26 cellular contexts compared by ENCODE assay signal in genomic region chr10:30018512-30018911, GRCh38. TPM values are rescaled to one million over a fixed set of nuclear protein-coding genes. Genes with fewer than 3 reads are reported as not detected.
DNase-seq lines count a peak whose midpoint lies in the region; ATAC-seq, FAIRE-seq and TF ChIP-seq lines count a peak whose summit lies in the region.
"Had no signal": no experiment of that assay in that cellular context is flagged by ENCODE, and none has a peak within 500 bp of the region (broad histone marks: within the 10 kb centered on the region; RNA-seq: fewer than 3 reads in every experiment).

No MANE protein-coding gene starts in this region.

- H3K27me3 ChIP-seq in BLaER1 (no peaks in the 10 kb centered on the region), upper lobe of right lung (no peaks in the 10 kb centered on the region)
- H3K27me3 ChIP-seq: BE2C had no signal

- no peak overlapping the region for H3K9ac ChIP-seq in BLaER1

- TF ChIP-seq CTCF in upper lobe of right lung (IDR thresholded peaks at IDR 0.05), result no peak

- intact Hi-C loops in upper lobe of right lung (cut with DNase I), result no loop called here

- DNase-seq in T-helper 17 cell (no peak), inferior parietal cortex (ENCODE audit: extremely low spot score) (peak; percentile 40), upper lobe of right lung (peak; percentile 3), OCI-M2 (lab: John Stamatoyannopoulos, UW; ENCODE audit: unreplicated experiment) (no peak), GM12891 (ENCODE audit: insufficient read length, low spot score) (no peak)
- DNase-seq: BE2C; Caco-2; CD4-positive, alpha-beta T cell; DMS 273 treated with DMSO at 0.1 percent for 48 hours; DMS79 treated with DMSO at 0.1 percent for 48 hours; KBM-7; MM.1S; NCI-H1048; NCI-H1436; NCI-H2029; NCI-H2227 treated with DMSO at 0.1 percent for 48 hours; NCI-H510A; NK-92 treated with Interleukin-12 subunit alpha and Interleukin-12 subunit beta, amount 100 ng/mL, for 24 hours; SJCRH30 had no signal

- H3K27ac ChIP-seq in BLaER1 (no peak overlapping the region), upper lobe of right lung (no peak overlapping the region)
- H3K27ac ChIP-seq: A549, SJCRH30 had no signal

- peak overlapping the region; percentile 24 for H3K27ac Mint-ChIP-seq in T-helper 17 cell
- H3K27ac Mint-ChIP-seq: CD4-positive, alpha-beta T cell; GM23338 had no signal

- TF ChIP-seq POLR2A in GM12891 (IDR thresholded peaks at IDR 0.05; ENCODE audit: low read depth, low read length), result no peak

- 0 out of 2 replicates have a peak overlapping the region, but pooled peaks have one; percentile 27 for H3K4me2 ChIP-seq in BLaER1
- H3K4me2 ChIP-seq: A549, GM23338 had no signal

- no peak overlapping the region for H3K4me3 Mint-ChIP-seq in T-helper 17 cell
- H3K4me3 Mint-ChIP-seq: CD4-positive, alpha-beta T cell; GM23338 had no signal

- no peak for FAIRE-seq in GM12891 (lab: Jason Lieb, UNC)
- FAIRE-seq: A549, GM12892 had no signal

- H3K36me3 Mint-ChIP-seq in T-helper 17 cell (ENCODE audit: low read depth), result no peaks in the 10 kb centered on the region

- no peaks in the 10 kb centered on the region for H3K9me3 ChIP-seq in BLaER1
- no peaks in the 10 kb centered on the region for H3K9me3 ChIP-seq in T-helper 17 cell (ENCODE audit: control insufficient read depth, low read length, poor library complexity, severe bottlenecking)
- H3K9me3 ChIP-seq in upper lobe of right lung, result no peaks in the 10 kb centered on the region
- H3K9me3 ChIP-seq: A549, BE2C, Caco-2, HAP-1, SJCRH30 had no signal

- ATAC-seq in T-helper 17 cell (no peak), upper lobe of right lung (no peak), HG03571 (IDR thresholded peaks at IDR 0.05; ENCODE audit: unreplicated experiment) (no peak)
- ATAC-seq: A549, Panc1 had no signal

- H3K4me3 ChIP-seq in BLaER1 (no peak overlapping the region), upper lobe of right lung (no peak overlapping the region)
- H3K4me3 ChIP-seq: A549, GM23338, HAP-1, SJCRH30 had no signal

- peaks cover 4% of the 10 kb centered on the region for H3K4me1 Mint-ChIP-seq in T-helper 17 cell

- H3K36me3 ChIP-seq in BLaER1 (no peaks in the 10 kb centered on the region), upper lobe of right lung (no peaks in the 10 kb centered on the region)
- H3K36me3 ChIP-seq: BE2C, HAP-1, SJCRH30 had no signal

- peaks cover 16% of the 10 kb centered on the region for H3K4me1 ChIP-seq in BLaER1
- no peaks in the 10 kb centered on the region for H3K4me1 ChIP-seq in upper lobe of right lung
- H3K4me1 ChIP-seq: A549, BE2C, Caco-2, HAP-1, SJCRH30 had no signal

- no peaks in the 10 kb centered on the region for H4K20me1 ChIP-seq in BLaER1

- H3K27me3 Mint-ChIP-seq in T-helper 17 cell, result peaks cover 82% of the 10 kb centered on the region

TF ChIP-seq in GM12891, 5 proteins besides CTCF, POLR2A, EP300 and RAD21:
- TF ChIP-seq SPI1 (IDR thresholded peaks at IDR 0.05; ENCODE audit: low read depth, low read length) (no peak), POU2F2 (IDR thresholded peaks at IDR 0.05; ENCODE audit: low read depth, low read length) (no peak), POLR2AphosphoS5 (IDR thresholded peaks at IDR 0.05; ENCODE audit: low read depth, low read length) (no peak), TAF1 (IDR thresholded peaks at IDR 0.05; ENCODE audit: low read depth, low read length) (no peak)

RNA-seq across cellular contexts. Expression of gene JCAD, which starts 40.9 kb away (rescaled TPM):
- total RNA-seq in T-helper 17 cell, result under 1 TPM in 1 of 2 donors, not detected in 1; 0.23 TPM
- 67.6 TPM for total RNA-seq in upper lobe of right lung
- 0.05 TPM for polyA plus RNA-seq in GM12891 (2012; ENCODE audit: low read depth, missing spikeins)
- total RNA-seq: CD4-positive, alpha-beta T cell had no signal

Comparison
In these comparisons a context has a peak if more than half of its experiments do, and no peak if none do; other contexts are left out.
1. DNase-seq: peak in inferior parietal cortex (single experiment) and upper lobe of right lung (single experiment); none in T-helper 17 cell (0 of 3), OCI-M2 (single experiment) and GM12891 (single experiment).
2. RNA of gene JCAD, which starts 40.9 kb away (total RNA-seq): 67.6 TPM in upper lobe of right lung (single experiment); 0.23 TPM in T-helper 17 cell; every median in the first group is over 10 times any median in the second.